Comparison of ENCODE assay signal across 10 cellular contexts in genomic region chr16:20866792-20867191, GRCh38. TPM values are rescaled to one million over a fixed set of nuclear protein-coding genes. Genes with fewer than 3 reads are reported as not detected.
DNase-seq lines count a peak whose midpoint lies in the region; ATAC-seq and TF ChIP-seq lines count a peak whose summit lies in the region.
"Had no signal": no experiment of that assay in that cellular context is flagged by ENCODE, and none has a peak within 500 bp of the region (broad histone marks: within the 10 kb centered on the region; RNA-seq: fewer than 3 reads in every experiment).

No MANE protein-coding gene starts in this region.

- no peak overlapping the region for H3K4me3 Mint-ChIP-seq in activated CD8-positive, alpha-beta T cell treated with anti-CD3 and anti-CD28 coated beads for 36 hours
- H3K4me3 Mint-ChIP-seq in activated CD8-positive, alpha-beta T cell treated with anti-CD3 and anti-CD28 coated beads, Interleukin-2, amount 10 ng/mL, durations not matched to agents 7 days and 5 days, result no peak overlapping the region
- peak overlapping the region in 4 of 5 experiments; percentile 20 to 55 (median 42) for H3K4me3 Mint-ChIP-seq in brain

- H3K4me3 ChIP-seq in mesenchymal stem cell (ENCODE audit: insufficient read depth in 1 of 2, low read depth in 1 of 2, low read length in 2 of 2), result peak overlapping the region in 1 of 2 experiments; percentile 40
- H3K4me3 ChIP-seq in tibial artery, result peak overlapping the region in 1 of 2 donors; percentile 40

- intact Hi-C loops in activated CD8-positive, alpha-beta T cell treated with anti-CD3 and anti-CD28 coated beads for 36 hours (cut with micrococcal nuclease), result no loop called here
- intact Hi-C loops in tibial artery (cut with DNase I; ENCODE audit: low total_unique reads), result loop anchor here (5.0 kb wide), 1 partner anchor 36 kb away; the partner anchor contains the start of genes DCUN1D3 and LYRM1

- H3K9me3 Mint-ChIP-seq in activated CD8-positive, alpha-beta T cell treated with anti-CD3 and anti-CD28 coated beads for 36 hours, result no peaks in the 10 kb centered on the region
- no peaks in the 10 kb centered on the region for H3K9me3 Mint-ChIP-seq in activated CD8-positive, alpha-beta T cell treated with anti-CD3 and anti-CD28 coated beads, Interleukin-2, amount 10 ng/mL, durations not matched to agents 7 days and 5 days (ENCODE audit: insufficient read depth)
- H3K9me3 Mint-ChIP-seq in brain, result peaks cover 0 to 4% (median 0%) of the 10 kb centered on the region in 5 experiments

- no peak for ATAC-seq in activated CD8-positive, alpha-beta T cell treated with anti-CD3 and anti-CD28 coated beads for 36 hours
- ATAC-seq in activated CD8-positive, alpha-beta T cell treated with anti-CD3 and anti-CD28 coated beads, Interleukin-2, amount 10 ng/mL, durations not matched to agents 7 days and 5 days, result no peak

- POLR2A ChIA-PET in activated CD8-positive, alpha-beta T cell treated with anti-CD3 and anti-CD28 coated beads for 36 hours (lab: Charles Lee), result interaction anchor here (0.9 kb wide), 1 partner anchor 36 kb away, joined by 3 read pairs; no protein-coding TSS in a partner anchor
- POLR2A ChIA-PET in activated CD8-positive, alpha-beta T cell treated with anti-CD3 and anti-CD28 coated beads, Interleukin-2, amount 10 ng/mL, durations not matched to agents 7 days and 5 days (lab: Charles Lee), result interaction anchor here (0.5 kb wide), 1 partner anchor 273 kb away, joined by 3 read pairs; no protein-coding TSS in a partner anchor

- peak overlapping the region; percentile 75 to 85 for H2BK12ac ChIP-seq in mesenchymal stem cell (ENCODE audit: low read length in 2 of 2)

- H3K4me1 ChIP-seq in mesenchymal stem cell (ENCODE audit: control insufficient read depth, insufficient read depth, low read depth, low read length) (peaks cover 21% of the 10 kb centered on the region), tibial artery (peaks cover 0 to 98% (median 80%) of the 10 kb centered on the region in 4 donors)

- no peak overlapping the region for H3K23ac ChIP-seq in mesenchymal stem cell (ENCODE audit: low read length in 2 of 2)

- H3K18ac ChIP-seq in mesenchymal stem cell (ENCODE audit: low read depth in 1 of 2, low read length in 2 of 2), result peak overlapping the region; percentile 26 to 53

- H3K14ac ChIP-seq in mesenchymal stem cell (ENCODE audit: low read length in 2 of 2), result no peak overlapping the region

- DNase-seq in activated CD8-positive, alpha-beta T cell treated with anti-CD3 and anti-CD28 coated beads for 36 hours, result no peak
- DNase-seq in activated CD8-positive, alpha-beta T cell treated with anti-CD3 and anti-CD28 coated beads, Interleukin-2, amount 10 ng/mL, durations not matched to agents 7 days and 5 days, result no peak
- DNase-seq in mesenchymal stem cell (no peak), tibial artery (no peak), NCI-H510A (lab: John Stamatoyannopoulos, UW) (no peak), GDM1 (lab: John Stamatoyannopoulos, UW) (no peak), midbrain (lab: John Stamatoyannopoulos, UW) (no peak)
- DNase-seq: activated naive CD4-positive, alpha-beta T cell; NCI-H187 treated with DMSO at 0.1 percent for 48 hours had no signal

- H3K36me3 ChIP-seq in mesenchymal stem cell (ENCODE audit: control insufficient read depth in 1 of 2, insufficient read depth in 2 of 2, low read depth in 1 of 2, low read length in 2 of 2) (peaks cover 15% of the 10 kb centered on the region in 2 experiments), tibial artery (peaks cover 5 to 7% (median 7%) of the 10 kb centered on the region in 3 donors)

- H3K27me3 ChIP-seq in mesenchymal stem cell (ENCODE audit: control insufficient read depth in 1 of 2, insufficient read depth in 1 of 2, low read length in 2 of 2), result no peaks in the 10 kb centered on the region
- H3K27me3 ChIP-seq in tibial artery, result no peaks in the 10 kb centered on the region

- no peak overlapping the region for H2AFZ ChIP-seq in mesenchymal stem cell (ENCODE audit: low read depth, low read length)

- TF ChIP-seq CTCF in activated CD8-positive, alpha-beta T cell treated with anti-CD3 and anti-CD28 coated beads for 36 hours (IDR thresholded peaks at IDR 0.05), result no peak
- TF ChIP-seq CTCF in brain (conservative IDR thresholded peaks at IDR 0.05), result no peak
- no peak for TF ChIP-seq CTCF in tibial artery (IDR thresholded peaks at IDR 0.05)

- H3K9me3 ChIP-seq in mesenchymal stem cell (ENCODE audit: control insufficient read depth, low read length) (no peaks in the 10 kb centered on the region), tibial artery (no peaks in the 10 kb centered on the region)

- peaks cover 27% of the 10 kb centered on the region for H3K79me1 ChIP-seq in mesenchymal stem cell (replicated peaks; ENCODE audit: low read length, poor library complexity, severe bottlenecking)

- 96% methylated on average over 3 of the region's 3 CpGs for WGBS in mesenchymal stem cell

- peak overlapping the region; percentile 97 for H3K9ac ChIP-seq in mesenchymal stem cell (ENCODE audit: low read length)

- H4K8ac ChIP-seq in mesenchymal stem cell (ENCODE audit: low read length), result no peak overlapping the region

- peak overlapping the region; percentile 93 for H2AK5ac ChIP-seq in mesenchymal stem cell (ENCODE audit: low read length, severe bottlenecking)

- H3K4ac ChIP-seq in mesenchymal stem cell (ENCODE audit: low read depth in 1 of 2, low read length in 2 of 2), result peak overlapping the region in 1 of 2 experiments; percentile 63

- no peak overlapping the region for H3K4me2 ChIP-seq in mesenchymal stem cell (ENCODE audit: low read length, poor library complexity, severe bottlenecking)

- H3K27ac ChIP-seq in mesenchymal stem cell (ENCODE audit: low read length, poor library complexity, severe bottlenecking) (peak overlapping the region; percentile 92), tibial artery (peak overlapping the region; percentile 71 to 74)

- H3K4me1 Mint-ChIP-seq in activated CD8-positive, alpha-beta T cell treated with anti-CD3 and anti-CD28 coated beads for 36 hours (ENCODE audit: low read depth), result peaks cover 24% of the 10 kb centered on the region
- H3K4me1 Mint-ChIP-seq in activated CD8-positive, alpha-beta T cell treated with anti-CD3 and anti-CD28 coated beads, Interleukin-2, amount 10 ng/mL, durations not matched to agents 7 days and 5 days (ENCODE audit: low read depth), result peaks cover 42% of the 10 kb centered on the region
- peaks cover 83% of the 10 kb centered on the region for H3K4me1 Mint-ChIP-seq in brain

- H3K27ac Mint-ChIP-seq in activated CD8-positive, alpha-beta T cell treated with anti-CD3 and anti-CD28 coated beads for 36 hours, result peak overlapping the region; percentile 73
- H3K27ac Mint-ChIP-seq in activated CD8-positive, alpha-beta T cell treated with anti-CD3 and anti-CD28 coated beads, Interleukin-2, amount 10 ng/mL, durations not matched to agents 7 days and 5 days, result no peak overlapping the region
- H3K27ac Mint-ChIP-seq in brain, result peak overlapping the region in 4 of 5 experiments; percentile 68 to 98 (median 80)

- no peaks in the 10 kb centered on the region for H3K27me3 Mint-ChIP-seq in activated CD8-positive, alpha-beta T cell treated with anti-CD3 and anti-CD28 coated beads for 36 hours
- H3K27me3 Mint-ChIP-seq in activated CD8-positive, alpha-beta T cell treated with anti-CD3 and anti-CD28 coated beads, Interleukin-2, amount 10 ng/mL, durations not matched to agents 7 days and 5 days (ENCODE audit: low read depth), result no peaks in the 10 kb centered on the region
- H3K27me3 Mint-ChIP-seq in brain, result no peaks in the 10 kb centered on the region

- peaks cover 6% of the 10 kb centered on the region for H3K36me3 Mint-ChIP-seq in activated CD8-positive, alpha-beta T cell treated with anti-CD3 and anti-CD28 coated beads for 36 hours (ENCODE audit: low read depth)
- H3K36me3 Mint-ChIP-seq in activated CD8-positive, alpha-beta T cell treated with anti-CD3 and anti-CD28 coated beads, Interleukin-2, amount 10 ng/mL, durations not matched to agents 7 days and 5 days (ENCODE audit: low read depth), result peaks cover 29% of the 10 kb centered on the region
- peaks cover 38% of the 10 kb centered on the region for H3K36me3 Mint-ChIP-seq in brain

- H4K91ac ChIP-seq in mesenchymal stem cell (ENCODE audit: low read length), result peak overlapping the region; percentile 55

- CTCF ChIA-PET in activated CD8-positive, alpha-beta T cell treated with anti-CD3 and anti-CD28 coated beads for 36 hours (lab: Charles Lee), result interaction anchor here (1.2 to 6.0 kb wide), 4 partner anchors 8 to 34 kb away, joined by 3 to 30 read pairs (median 5); partner anchors contain the start of gene LYRM1
- CTCF ChIA-PET in activated CD8-positive, alpha-beta T cell treated with anti-CD3 and anti-CD28 coated beads, Interleukin-2, amount 10 ng/mL, durations not matched to agents 7 days and 5 days (lab: Charles Lee), result interaction anchor here (1.5 to 4.1 kb wide), 3 partner anchors 8 to 42 kb away, joined by 4 to 34 read pairs (median 4); no protein-coding TSS in a partner anchor

- no peak overlapping the region for H2BK5ac ChIP-seq in mesenchymal stem cell (ENCODE audit: low read depth, low read length, poor library complexity, severe bottlenecking)

- H2BK120ac ChIP-seq in mesenchymal stem cell (ENCODE audit: low read depth, low read length), result no peak overlapping the region

- peak overlapping the region; percentile 80 for H2BK15ac ChIP-seq in mesenchymal stem cell (ENCODE audit: low read depth, poor library complexity, severe bottlenecking)

RNA-seq across cellular contexts. Expression of gene DCUN1D3, which starts 33.4 kb away (rescaled TPM):
- 1 to 10 TPM; 5.9 to 6.9 TPM for total RNA-seq in activated CD8-positive, alpha-beta T cell treated with anti-CD3 and anti-CD28 coated beads for 36 hours
- 10 to 100 TPM in 1 of 2 experiments, 1 to 10 TPM in 1; 10.0 to 10.7 TPM for total RNA-seq in activated CD8-positive, alpha-beta T cell treated with anti-CD3 and anti-CD28 coated beads, Interleukin-2, amount 10 ng/mL, durations not matched to agents 7 days and 5 days
- polyA plus RNA-seq in brain (ENCODE audit: insufficient read depth, low read depth, low replicate concordance), result 2.6 TPM
- 7.9 TPM for polyA plus RNA-seq in mesenchymal stem cell (2013, experiment 1 of 2)
- 8.2 TPM for polyA plus RNA-seq in mesenchymal stem cell (2013, experiment 2 of 2)

RNA-seq across cellular contexts. Expression of gene LYRM1, which starts 33.8 kb away (rescaled TPM):
- 10 to 100 TPM; 31.3 to 32.5 TPM for total RNA-seq in activated CD8-positive, alpha-beta T cell treated with anti-CD3 and anti-CD28 coated beads for 36 hours
- total RNA-seq in activated CD8-positive, alpha-beta T cell treated with anti-CD3 and anti-CD28 coated beads, Interleukin-2, amount 10 ng/mL, durations not matched to agents 7 days and 5 days, result 10 to 100 TPM; 27.5 to 28.0 TPM
- polyA plus RNA-seq in brain (ENCODE audit: insufficient read depth, low read depth, low replicate concordance), result 35.5 TPM
- 17.2 TPM for polyA plus RNA-seq in mesenchymal stem cell (2013, experiment 1 of 2)
- 14.6 TPM for polyA plus RNA-seq in mesenchymal stem cell (2013, experiment 2 of 2)

Comparison
In these comparisons a context has a peak if more than half of its experiments do, and no peak if none do; other contexts are left out.
1. H3K4me3 Mint-ChIP-seq: peak in brain (4 of 5); none in activated CD8-positive, alpha-beta T cell treated with anti-CD3 and anti-CD28 coated beads for 36 hours (single experiment) and activated CD8-positive, alpha-beta T cell treated with anti-CD3 and anti-CD28 coated beads, Interleukin-2, amount 10 ng/mL, durations not matched to agents 7 days and 5 days (single experiment).